In the genomic region with DNA sequence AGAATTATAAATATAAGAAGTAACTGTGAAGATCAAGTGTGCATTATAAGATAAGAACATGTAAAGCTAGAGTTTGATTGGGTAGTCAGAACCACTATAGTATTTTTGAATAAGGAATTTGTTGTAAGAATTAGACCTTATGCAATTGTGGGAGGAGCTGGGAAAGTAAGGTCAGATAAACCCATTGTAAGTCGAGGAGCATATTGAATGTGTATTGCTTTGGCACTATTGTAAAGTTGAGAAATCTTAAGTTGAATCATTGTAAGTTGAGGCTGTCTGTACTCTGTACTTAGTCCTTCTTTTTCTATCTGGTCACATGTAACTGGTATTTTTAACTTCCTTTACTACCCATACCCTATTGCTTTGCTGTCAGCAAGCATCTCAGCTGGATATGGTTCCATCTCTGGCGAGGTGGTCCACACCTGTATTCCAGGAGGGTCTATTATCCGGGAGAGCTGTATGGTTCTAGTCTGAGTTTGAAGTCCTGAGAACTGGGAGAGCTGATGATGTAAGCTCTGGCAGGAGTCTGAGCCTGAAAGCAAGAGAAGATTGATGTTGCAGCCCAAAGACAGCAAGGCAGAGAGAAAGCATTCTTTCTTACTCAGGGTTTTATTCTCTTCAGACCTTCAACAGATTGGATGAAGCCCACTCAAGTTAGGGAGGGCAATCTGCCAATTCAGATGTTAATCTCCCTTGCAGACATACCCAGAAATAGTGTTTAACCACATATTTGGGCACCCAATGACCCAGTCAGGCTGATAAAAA, we compare ENCODE assay signal across 1 cellular context.
TF ChIP-seq lines count a peak whose summit lies in the region.

No MANE protein-coding gene starts in this region.

TF ChIP-seq in SK-N-SH, 30 proteins besides CTCF, POLR2A, EP300 and RAD21:
- TF ChIP-seq EZH2phosphoT487 (IDR thresholded peaks at IDR 0.05; ENCODE audit: borderline replicate concordance, low read depth), result no peak
- TF ChIP-seq, protein P1, sequence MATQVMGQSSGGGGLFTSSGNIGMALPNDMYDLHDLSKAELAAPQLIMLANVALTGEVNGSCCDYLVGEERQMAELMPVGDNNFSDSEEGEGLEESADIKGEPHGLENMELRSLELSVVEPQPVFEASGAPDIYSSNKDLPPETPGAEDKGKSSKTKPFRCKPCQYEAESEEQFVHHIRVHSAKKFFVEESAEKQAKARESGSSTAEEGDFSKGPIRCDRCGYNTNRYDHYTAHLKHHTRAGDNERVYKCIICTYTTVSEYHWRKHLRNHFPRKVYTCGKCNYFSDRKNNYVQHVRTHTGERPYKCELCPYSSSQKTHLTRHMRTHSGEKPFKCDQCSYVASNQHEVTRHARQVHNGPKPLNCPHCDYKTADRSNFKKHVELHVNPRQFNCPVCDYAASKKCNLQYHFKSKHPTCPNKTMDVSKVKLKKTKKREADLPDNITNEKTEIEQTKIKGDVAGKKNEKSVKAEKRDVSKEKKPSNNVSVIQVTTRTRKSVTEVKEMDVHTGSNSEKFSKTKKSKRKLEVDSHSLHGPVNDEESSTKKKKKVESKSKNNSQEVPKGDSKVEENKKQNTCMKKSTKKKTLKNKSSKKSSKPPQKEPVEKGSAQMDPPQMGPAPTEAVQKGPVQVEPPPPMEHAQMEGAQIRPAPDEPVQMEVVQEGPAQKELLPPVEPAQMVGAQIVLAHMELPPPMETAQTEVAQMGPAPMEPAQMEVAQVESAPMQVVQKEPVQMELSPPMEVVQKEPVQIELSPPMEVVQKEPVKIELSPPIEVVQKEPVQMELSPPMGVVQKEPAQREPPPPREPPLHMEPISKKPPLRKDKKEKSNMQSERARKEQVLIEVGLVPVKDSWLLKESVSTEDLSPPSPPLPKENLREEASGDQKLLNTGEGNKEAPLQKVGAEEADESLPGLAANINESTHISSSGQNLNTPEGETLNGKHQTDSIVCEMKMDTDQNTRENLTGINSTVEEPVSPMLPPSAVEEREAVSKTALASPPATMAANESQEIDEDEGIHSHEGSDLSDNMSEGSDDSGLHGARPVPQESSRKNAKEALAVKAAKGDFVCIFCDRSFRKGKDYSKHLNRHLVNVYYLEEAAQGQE (IDR thresholded peaks at IDR 0.05; ENCODE audit: low read depth, low read length), result no peak
- TF ChIP-seq TCF12 (IDR thresholded peaks at IDR 0.05), result 0 out of 2 replicates have a peak, but pooled peaks have one; percentile 8
- no peak for TF ChIP-seq RXRA (IDR thresholded peaks at IDR 0.05; ENCODE audit: borderline replicate concordance, low read depth)
- TF ChIP-seq MEF2A (IDR thresholded peaks at IDR 0.05; ENCODE audit: borderline replicate concordance, low read depth), result no peak
- TF ChIP-seq SIN3A (IDR thresholded peaks at IDR 0.05; ENCODE audit: borderline replicate concordance, low read depth, low read length), result no peak
- no peak for TF ChIP-seq SMC3 (IDR thresholded peaks at IDR 0.05; ENCODE audit: low read depth, low read length)
- TF ChIP-seq, protein P2, sequence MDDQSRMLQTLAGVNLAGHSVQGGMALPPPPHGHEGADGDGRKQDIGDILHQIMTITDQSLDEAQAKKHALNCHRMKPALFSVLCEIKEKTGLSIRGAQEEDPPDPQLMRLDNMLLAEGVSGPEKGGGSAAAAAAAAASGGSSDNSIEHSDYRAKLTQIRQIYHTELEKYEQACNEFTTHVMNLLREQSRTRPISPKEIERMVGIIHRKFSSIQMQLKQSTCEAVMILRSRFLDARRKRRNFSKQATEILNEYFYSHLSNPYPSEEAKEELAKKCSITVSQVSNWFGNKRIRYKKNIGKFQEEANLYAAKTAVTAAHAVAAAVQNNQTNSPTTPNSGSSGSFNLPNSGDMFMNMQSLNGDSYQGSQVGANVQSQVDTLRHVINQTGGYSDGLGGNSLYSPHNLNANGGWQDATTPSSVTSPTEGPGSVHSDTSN (IDR thresholded peaks at IDR 0.05), result 0 out of 2 replicates have a peak, but pooled peaks have one; percentile 6
- no peak for TF ChIP-seq TEAD4 (IDR thresholded peaks at IDR 0.05; ENCODE audit: borderline replicate concordance, insufficient read depth)
- TF ChIP-seq, protein P3, sequence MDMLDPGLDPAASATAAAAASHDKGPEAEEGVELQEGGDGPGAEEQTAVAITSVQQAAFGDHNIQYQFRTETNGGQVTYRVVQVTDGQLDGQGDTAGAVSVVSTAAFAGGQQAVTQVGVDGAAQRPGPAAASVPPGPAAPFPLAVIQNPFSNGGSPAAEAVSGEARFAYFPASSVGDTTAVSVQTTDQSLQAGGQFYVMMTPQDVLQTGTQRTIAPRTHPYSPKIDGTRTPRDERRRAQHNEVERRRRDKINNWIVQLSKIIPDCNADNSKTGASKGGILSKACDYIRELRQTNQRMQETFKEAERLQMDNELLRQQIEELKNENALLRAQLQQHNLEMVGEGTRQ (IDR thresholded peaks at IDR 0.05; ENCODE audit: borderline replicate concordance, low read depth, low read length), result no peak
- no peak for TF ChIP-seq GATA2 (CRISPR knock-in tag; IDR thresholded peaks at IDR 0.05)
TF ChIP-seq in SK-N-SH: peak in this region for 2.
